In the genomic region with DNA sequence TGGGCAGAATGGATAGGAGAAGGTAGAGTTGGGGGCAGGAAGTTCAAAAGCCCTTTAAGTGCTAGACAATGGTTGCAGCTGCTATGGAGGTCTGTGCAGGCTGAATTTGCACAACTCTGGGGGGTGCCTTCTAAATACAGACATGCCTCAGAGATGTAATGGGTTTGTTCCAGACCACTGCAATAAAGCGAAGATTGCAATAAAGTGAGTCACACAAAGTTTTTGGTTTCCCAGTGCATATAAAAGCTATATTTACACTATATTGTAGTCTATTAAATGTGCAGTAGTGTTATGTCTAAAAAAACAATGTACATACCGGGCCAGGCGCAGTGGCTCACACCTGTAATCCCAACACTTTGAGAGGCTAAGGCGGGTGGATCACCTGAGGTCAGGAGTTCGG, we compare ENCODE assay signal across 1 cellular context.
A peak's percentile ranks its signal among the peaks of the same experiment; 100 is the strongest.
TF ChIP-seq lines count a peak whose summit lies in the region.

No MANE protein-coding gene starts in this region.

TF ChIP-seq in IMR-90, 13 proteins besides CTCF, POLR2A, EP300 and RAD21:
- no peak for TF ChIP-seq RCOR1 (IDR thresholded peaks at IDR 0.05; ENCODE audit: insufficient replicate concordance, low read length)
- peak; percentile 79 for TF ChIP-seq CEBPB (IDR thresholded peaks at IDR 0.05; ENCODE audit: low read depth, low read length)
- TF ChIP-seq MXI1 (IDR thresholded peaks at IDR 0.05; ENCODE audit: borderline replicate concordance, low read depth, low read length), result no peak
- TF ChIP-seq, protein P1, sequence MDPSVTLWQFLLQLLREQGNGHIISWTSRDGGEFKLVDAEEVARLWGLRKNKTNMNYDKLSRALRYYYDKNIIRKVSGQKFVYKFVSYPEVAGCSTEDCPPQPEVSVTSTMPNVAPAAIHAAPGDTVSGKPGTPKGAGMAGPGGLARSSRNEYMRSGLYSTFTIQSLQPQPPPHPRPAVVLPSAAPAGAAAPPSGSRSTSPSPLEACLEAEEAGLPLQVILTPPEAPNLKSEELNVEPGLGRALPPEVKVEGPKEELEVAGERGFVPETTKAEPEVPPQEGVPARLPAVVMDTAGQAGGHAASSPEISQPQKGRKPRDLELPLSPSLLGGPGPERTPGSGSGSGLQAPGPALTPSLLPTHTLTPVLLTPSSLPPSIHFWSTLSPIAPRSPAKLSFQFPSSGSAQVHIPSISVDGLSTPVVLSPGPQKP (IDR thresholded peaks at IDR 0.05; ENCODE audit: borderline replicate concordance, low read depth, low read length), result no peak
TF ChIP-seq in IMR-90: peak in this region for 1.
